ENCODE assay signal across 25 cellular contexts in the genomic region with DNA sequence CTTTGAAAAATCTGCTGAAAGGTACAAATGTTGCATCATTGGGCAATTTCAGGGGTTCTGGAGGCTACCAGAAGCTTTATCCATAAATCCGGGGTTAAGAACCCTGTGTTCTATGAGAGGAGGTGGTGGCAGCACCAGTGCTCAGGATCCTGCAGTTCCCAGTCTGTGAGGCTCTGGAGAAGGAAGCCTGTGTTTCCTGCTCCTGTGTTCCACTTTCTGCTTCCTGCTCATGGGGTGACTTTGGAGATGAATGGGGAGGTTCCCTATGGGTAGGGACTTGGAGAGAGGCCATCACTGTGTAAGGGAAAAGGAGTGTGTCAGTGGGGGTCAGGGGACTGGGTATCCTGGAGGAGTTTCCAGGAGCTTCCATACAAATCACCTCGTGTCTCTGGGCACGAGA. TPM values are rescaled to one million over a fixed set of nuclear protein-coding genes. Genes with fewer than 3 reads are reported as not detected.
DNase-seq lines count a peak whose midpoint lies in the region; ATAC-seq and TF ChIP-seq lines count a peak whose summit lies in the region.
"Had no signal": no experiment of that assay in that cellular context is flagged by ENCODE, and none has a peak within 500 bp of the region (broad histone marks: within the 10 kb centered on the region; RNA-seq: fewer than 3 reads in every experiment).

No MANE protein-coding gene starts in this region.

- H3K9me3 ChIP-seq in vagina = no peaks in the 10 kb centered on the region
- H3K9me3 ChIP-seq: MG63 had no signal

- peak overlapping the region; percentile 5 for H3K27ac ChIP-seq in vagina
- H3K27ac ChIP-seq: HL-60 had no signal

- H3K36me3 Mint-ChIP-seq in endothelial cell (ENCODE audit: low read depth, unreplicated experiment) = peaks cover 10% of the 10 kb centered on the region
- H3K36me3 Mint-ChIP-seq in nephron (ENCODE audit: low read depth) = no peaks in the 10 kb centered on the region
- H3K36me3 Mint-ChIP-seq: IgD-negative memory B cell had no signal

- H3K9me3 Mint-ChIP-seq in endothelial cell (ENCODE audit: unreplicated experiment) (no peaks in the 10 kb centered on the region), nephron (no peaks in the 10 kb centered on the region)
- H3K9me3 Mint-ChIP-seq: IgD-negative memory B cell had no signal

- TF ChIP-seq CTCF in endothelial cell (IDR thresholded peaks at IDR 0.05; ENCODE audit: unreplicated experiment) (no peak), nephron (IDR thresholded peaks at IDR 0.05; ENCODE audit: unreplicated experiment in 3 of 3) (no peak), vagina (IDR thresholded peaks at IDR 0.05) (no peak)

- peaks cover 32% of the 10 kb centered on the region for H3K27me3 Mint-ChIP-seq in endothelial cell (ENCODE audit: unreplicated experiment)
- H3K27me3 Mint-ChIP-seq in nephron (ENCODE audit: low read depth) = peaks cover 39% of the 10 kb centered on the region

- DNase-seq in Right ventricle myocardium inferior (ENCODE audit: missing footprints) = peak; percentile 32
- DNase-seq in cardiac septum (ENCODE audit: low spot score) = no peak
- DNase-seq in endothelial cell (ENCODE audit: low spot score) = no peak
- no peak for DNase-seq in vagina (ENCODE audit: extremely low spot score in 2 of 2)
- DNase-seq in left lobe of liver (ENCODE audit: low spot score) = no peak
- DNase-seq in NCI-H2081 (lab: John Stamatoyannopoulos, UW) = no peak
- DNase-seq: DMS 273 treated with DMSO at 0.1 percent for 48 hours, GDM1, HCEC 1CT, Kasumi-1, MG63, NCI-H1048, NCI-H1436, NCI-H1930, NCI-H345, NCI-H524 treated with DMSO at 0.1 percent for 48 hours, SHP77 had no signal

- intact Hi-C loops in Right ventricle myocardium inferior (cut with DNase I) (loop anchor here (10.0 kb wide), 1 partner anchor 266 kb away; no protein-coding TSS in a partner anchor), cardiac septum (cut with DNase I) (no loop called here), vagina (cut with DNase I) (no loop called here)

- ATAC-seq in Right ventricle myocardium inferior (no peak), left lobe of liver (no peak), GM21360 (IDR thresholded peaks at IDR 0.05; ENCODE audit: unreplicated experiment) (no peak)
- ATAC-seq: GM23338 had no signal

- H3K4me1 ChIP-seq in vagina = peaks cover 18% of the 10 kb centered on the region

- H3K4me3 ChIP-seq in vagina = no peak overlapping the region
- H3K4me3 ChIP-seq: GM23338, MG63 had no signal

- no peaks in the 10 kb centered on the region for H3K36me3 ChIP-seq in vagina
- H3K36me3 ChIP-seq: MG63 had no signal

- no peaks in the 10 kb centered on the region for H3K27me3 ChIP-seq in vagina
- H3K27me3 ChIP-seq: MG63 had no signal

- H3K27ac Mint-ChIP-seq in endothelial cell (ENCODE audit: unreplicated experiment) (peak overlapping the region; percentile 36), nephron (peak overlapping the region; percentile 35 to 59 (median 35))
- H3K27ac Mint-ChIP-seq: B cell, GM23338, IgD-negative memory B cell had no signal

- no peak for TF ChIP-seq POLR2A in vagina (IDR thresholded peaks at IDR 0.05)

- H3K4me3 Mint-ChIP-seq in endothelial cell (ENCODE audit: unreplicated experiment) (no peak overlapping the region), nephron (peak overlapping the region in 1 of 3 experiments; percentile 17)
- H3K4me3 Mint-ChIP-seq: B cell, GM23338, IgD-negative memory B cell had no signal

- H3K4me1 Mint-ChIP-seq in endothelial cell (ENCODE audit: unreplicated experiment) (peaks cover 41% of the 10 kb centered on the region), nephron (peaks cover 42% of the 10 kb centered on the region)
- H3K4me1 Mint-ChIP-seq: IgD-negative memory B cell had no signal

RNA-seq across cellular contexts. Expression of a gene that starts 2.3 kb away (rescaled TPM):
- total RNA-seq in Right ventricle myocardium inferior (not detected), cardiac septum (0.16 TPM), endothelial cell (ENCODE audit: unreplicated experiment) (0.59 TPM), vagina (not detected), left lobe of liver (0.15 TPM)
- total RNA-seq: A172, B cell, GM23338, HT1080 had no signal

RNA-seq across cellular contexts. Expression of a gene that starts 13.2 kb away (rescaled TPM):
- 57.2 TPM for total RNA-seq in Right ventricle myocardium inferior
- total RNA-seq in cardiac septum = 54.6 TPM
- 23.7 TPM for total RNA-seq in endothelial cell (ENCODE audit: unreplicated experiment)
- total RNA-seq in vagina = 173 TPM
- 12.8 TPM for total RNA-seq in left lobe of liver

RNA-seq across cellular contexts. Expression of a gene that starts 21.0 kb away (rescaled TPM):
- total RNA-seq in Right ventricle myocardium inferior = not detected
- total RNA-seq in cardiac septum = not detected
- total RNA-seq in endothelial cell (ENCODE audit: unreplicated experiment) = not detected
- 0.25 TPM for total RNA-seq in vagina
- total RNA-seq in left lobe of liver = not detected
- total RNA-seq: A172, B cell, GM23338, HT1080 had no signal
